Comparison of ENCODE assay signal across 18 cellular contexts in genomic region chr20:44173116-44173515, GRCh38. TPM values are rescaled to one million over a fixed set of nuclear protein-coding genes. Genes with fewer than 3 reads are reported as not detected.
"Had no signal": no experiment of that assay in that cellular context is flagged by ENCODE, and none has a peak within 500 bp of the region (broad histone marks: within the 10 kb centered on the region; RNA-seq: fewer than 3 reads in every experiment).

No MANE protein-coding gene starts in this region.

- H3K4me1 ChIP-seq: left lung, parathyroid adenoma had no signal

- H3K9me3 ChIP-seq: left lung, suprapubic skin had no signal

- H3K4me3 ChIP-seq: left lung, skin epidermis, suprapubic skin had no signal

- ATAC-seq: activated CD4-positive, CD25-positive, alpha-beta regulatory T cell treated with anti-CD3 and anti-CD28 coated beads, Interleukin-2, amount 50 U/mL, for 24 hours; effector memory CD8-positive, alpha-beta T cell; left lung; naive thymus-derived CD4-positive, alpha-beta T cell; stimulated activated naive CD8-positive, alpha-beta T cell treated with anti-CD3 and anti-CD28 coated beads, Interleukin-15, Interleukin-2, amounts not matched to agents 100 U/mL and 50 U/mL, for 24 hours had no signal

- H3K27me3 ChIP-seq: suprapubic skin had no signal

- DNase-seq: activated CD4-positive, alpha-beta T cell treated with anti-CD3 and anti-CD28 coated beads, Interleukin-2, amount 50 U/mL, for 1 hour; activated CD8-positive, alpha-beta memory T cell treated with anti-CD3 and anti-CD28 coated beads for 24 hours; activated gamma-delta T cell treated with Interleukin-2 at 50 U/mL for 16 hours; activated naive CD8-positive, alpha-beta T cell treated with anti-CD3 and anti-CD28 coated beads for 36 hours; dermis blood vessel endothelial cell; effector memory CD8-positive, alpha-beta T cell; islet precursor cell; left lung; naive thymus-derived CD4-positive, alpha-beta T cell; stimulated activated CD4-positive, alpha-beta T cell treated with anti-CD3 and anti-CD28 coated beads, Interleukin-4, amount 100 ng/mL, for 4 hours; stimulated activated naive CD8-positive, alpha-beta T cell treated with anti-CD3 and anti-CD28 coated beads, Interleukin-15, Interleukin-2, amounts not matched to agents 100 U/mL and 50 U/mL, for 24 hours; T-helper 9 cell had no signal

- H3K36me3 ChIP-seq: left lung, suprapubic skin had no signal

- H3K27ac ChIP-seq: epithelial cell of prostate, left lung, parathyroid adenoma, skin epidermis, suprapubic skin had no signal

RNA-seq across cellular contexts. Expression of gene JPH2, which starts 13.9 kb away (rescaled TPM):
- total RNA-seq: mononuclear cell had no signal
- polyA plus RNA-seq: naive thymus-derived CD4-positive, alpha-beta T cell had no signal
